Comparison of ENCODE assay signal across 11 cellular contexts in the genomic region with DNA sequence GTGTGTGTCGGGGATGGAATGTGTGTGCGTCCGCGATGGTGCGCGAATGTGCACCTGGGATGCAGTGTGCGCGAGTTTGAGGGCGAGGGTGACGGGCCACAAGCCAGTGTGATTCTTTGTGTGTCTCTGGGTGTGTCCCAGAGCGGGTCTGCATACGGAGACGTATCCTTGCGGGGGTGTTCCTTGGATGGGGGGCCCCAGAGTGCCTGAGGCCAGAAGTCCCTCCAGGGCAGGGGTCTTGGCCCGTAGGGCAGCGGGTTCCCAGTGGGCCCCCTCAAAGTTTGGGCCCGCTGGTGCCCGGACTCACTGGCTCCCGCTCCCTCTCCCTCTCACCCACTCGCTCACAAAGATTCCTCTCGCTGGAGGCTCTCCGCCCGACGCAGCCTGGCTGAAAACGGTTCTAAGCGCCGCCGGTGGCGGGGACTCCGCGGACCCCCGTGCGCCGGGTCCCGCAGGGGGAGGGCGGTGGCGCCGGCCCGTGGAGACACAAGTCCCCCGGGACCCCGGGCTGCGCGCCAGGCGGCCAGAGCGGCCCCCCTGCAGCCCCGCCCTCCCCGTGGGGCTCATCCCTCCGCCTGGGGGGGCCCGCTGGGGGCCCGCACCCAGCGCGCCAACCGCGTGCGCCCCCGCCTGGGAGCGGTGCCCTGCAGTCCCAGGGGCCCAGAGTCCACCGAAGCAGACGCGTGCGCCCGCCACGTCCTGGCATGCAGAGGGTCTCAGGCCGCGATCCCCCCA. TPM values are rescaled to one million over a fixed set of nuclear protein-coding genes. Genes with fewer than 3 reads are reported as not detected.
DNase-seq lines count a peak whose midpoint lies in the region; ATAC-seq and TF ChIP-seq lines count a peak whose summit lies in the region.
"Had no signal": no experiment of that assay in that cellular context is flagged by ENCODE, and none has a peak within 500 bp of the region (broad histone marks: within the 10 kb centered on the region; RNA-seq: fewer than 3 reads in every experiment).

No MANE protein-coding gene starts in this region.

- H3K27me3 Mint-ChIP-seq in activated CD8-positive, alpha-beta memory T cell treated with anti-CD3 and anti-CD28 coated beads, Interleukin-2, amount 10 ng/mL, durations not matched to agents 7 days and 5 days: peaks cover 74% of the 10 kb centered on the region
- peaks cover 51% of the 10 kb centered on the region for H3K27me3 Mint-ChIP-seq in activated B cell treated with CpG ODN at 0.5 μM for 24 hours

- H3K27ac ChIP-seq in testis: no peak overlapping the region

- TF ChIP-seq POLR2A in testis (IDR thresholded peaks at IDR 0.05): no peak

- H3K36me3 ChIP-seq in iPS-15b (ENCODE audit: control insufficient read depth, insufficient read depth, low read length) (no peaks in the 10 kb centered on the region), testis (ENCODE audit: low read depth, missing control alignments) (no peaks in the 10 kb centered on the region)

- TF ChIP-seq CTCF in activated B cell treated with CpG ODN at 0.5 μM for 24 hours (IDR thresholded peaks at IDR 0.05): no peak
- no peak for TF ChIP-seq CTCF in testis (IDR thresholded peaks at IDR 0.05)
- no peak for TF ChIP-seq CTCF in foreskin fibroblast (IDR thresholded peaks at IDR 0.05; ENCODE audit: low read depth, low read length)

- H3K4me3 Mint-ChIP-seq in activated CD8-positive, alpha-beta memory T cell treated with anti-CD3 and anti-CD28 coated beads, Interleukin-2, amount 10 ng/mL, durations not matched to agents 7 days and 5 days: no peak overlapping the region
- peak overlapping the region; percentile 52 for H3K4me3 Mint-ChIP-seq in activated B cell treated with CpG ODN at 0.5 μM for 24 hours

- WGBS in testis, 2 donors: 2 to 5% methylated on average over 10 to 36 of the region's 65 CpGs

- ATAC-seq in activated CD8-positive, alpha-beta memory T cell treated with anti-CD3 and anti-CD28 coated beads, Interleukin-2, amount 10 ng/mL, durations not matched to agents 7 days and 5 days: no peak
- ATAC-seq in activated B cell treated with CpG ODN at 0.5 μM for 24 hours (ENCODE audit: low read depth) (no peak), GM21423 (IDR thresholded peaks at IDR 0.05; ENCODE audit: unreplicated experiment) (no peak), GM19035 (IDR thresholded peaks at IDR 0.05; ENCODE audit: unreplicated experiment) (no peak)

- peaks cover 80% of the 10 kb centered on the region for H3K27me3 ChIP-seq in iPS-15b (ENCODE audit: control insufficient read depth, insufficient read depth, low read length)
- H3K27me3 ChIP-seq in testis: no peaks in the 10 kb centered on the region

- no peaks in the 10 kb centered on the region for H3K4me1 Mint-ChIP-seq in activated CD8-positive, alpha-beta memory T cell treated with anti-CD3 and anti-CD28 coated beads, Interleukin-2, amount 10 ng/mL, durations not matched to agents 7 days and 5 days
- H3K4me1 Mint-ChIP-seq in activated B cell treated with CpG ODN at 0.5 μM for 24 hours: peaks cover 22% of the 10 kb centered on the region

- CTCF ChIA-PET in activated CD8-positive, alpha-beta memory T cell treated with anti-CD3 and anti-CD28 coated beads, Interleukin-2, amount 10 ng/mL, durations not matched to agents 7 days and 5 days (lab: Charles Lee): interaction anchor here (1.4 kb wide), 1 partner anchor 12 kb away, joined by 4 read pairs; no protein-coding TSS in a partner anchor
- CTCF ChIA-PET in activated B cell treated with CpG ODN at 0.5 μM for 24 hours (lab: Charles Lee): no interaction called here

- H3K4me1 ChIP-seq in iPS-15b (ENCODE audit: control insufficient read depth, insufficient read depth, low read length) (peaks cover 28% of the 10 kb centered on the region), testis (peaks cover 9% of the 10 kb centered on the region)

- POLR2A ChIA-PET in activated B cell treated with CpG ODN at 0.5 μM for 24 hours (lab: Charles Lee): interaction anchor here (0.6 kb wide), 1 partner anchor 20 kb away, joined by 4 read pairs; no protein-coding TSS in a partner anchor

- H3K36me3 Mint-ChIP-seq in activated CD8-positive, alpha-beta memory T cell treated with anti-CD3 and anti-CD28 coated beads, Interleukin-2, amount 10 ng/mL, durations not matched to agents 7 days and 5 days: no peaks in the 10 kb centered on the region
- no peaks in the 10 kb centered on the region for H3K36me3 Mint-ChIP-seq in activated B cell treated with CpG ODN at 0.5 μM for 24 hours (ENCODE audit: low read depth)

- H3K9me3 Mint-ChIP-seq in activated CD8-positive, alpha-beta memory T cell treated with anti-CD3 and anti-CD28 coated beads, Interleukin-2, amount 10 ng/mL, durations not matched to agents 7 days and 5 days (ENCODE audit: low read depth): no peaks in the 10 kb centered on the region
- H3K9me3 Mint-ChIP-seq in activated B cell treated with CpG ODN at 0.5 μM for 24 hours: no peaks in the 10 kb centered on the region

- peak; percentile 53 for DNase-seq in activated CD8-positive, alpha-beta memory T cell treated with anti-CD3 and anti-CD28 coated beads, Interleukin-2, amount 50 U/mL, for 48 hours
- no peak for DNase-seq in activated CD8-positive, alpha-beta memory T cell treated with anti-CD3 and anti-CD28 coated beads, Interleukin-2, amount 10 ng/mL, durations not matched to agents 7 days and 5 days
- DNase-seq in activated B cell treated with CpG ODN at 0.5 μM for 24 hours: no peak
- no peak for DNase-seq in testis
- DNase-seq in foreskin fibroblast: no peak
- DNase-seq: activated CD4-positive, alpha-beta T cell treated with anti-CD3 and anti-CD28 coated beads for 1 hour; midbrain; trophoblast cell had no signal

- H3K4me3 ChIP-seq in iPS-15b (ENCODE audit: low read depth, low read length) (peak overlapping the region; percentile 37), testis (peak overlapping the region; percentile 6 to 36), foreskin fibroblast (ENCODE audit: low read depth in 1 of 2, low read length in 2 of 2) (peak overlapping the region in 1 of 2 donors; percentile 20)

- H3K27ac Mint-ChIP-seq in activated CD8-positive, alpha-beta memory T cell treated with anti-CD3 and anti-CD28 coated beads, Interleukin-2, amount 10 ng/mL, durations not matched to agents 7 days and 5 days: no peak overlapping the region
- no peak overlapping the region for H3K27ac Mint-ChIP-seq in activated B cell treated with CpG ODN at 0.5 μM for 24 hours

- intact Hi-C loops in activated B cell treated with CpG ODN at 0.5 μM for 24 hours (cut with micrococcal nuclease) (no loop called here), testis (cut with DNase I; ENCODE audit: low total_unique reads) (no loop called here)

- H3K9me3 ChIP-seq in iPS-15b (ENCODE audit: control insufficient read depth, insufficient read depth, low read length): no peaks in the 10 kb centered on the region
- no peaks in the 10 kb centered on the region for H3K9me3 ChIP-seq in testis

- no peak overlapping the region for H3K9ac ChIP-seq in iPS-15b (ENCODE audit: low read depth, low read length)

RNA-seq across cellular contexts. Expression of gene CRLF1, which starts 0.9 kb away (rescaled TPM):
- not detected for total RNA-seq in activated CD8-positive, alpha-beta memory T cell treated with anti-CD3 and anti-CD28 coated beads, Interleukin-2, amount 10 ng/mL, durations not matched to agents 7 days and 5 days
- total RNA-seq in activated B cell treated with CpG ODN at 0.5 μM for 24 hours: not detected in 2 replicates
- 1 to 10 TPM; 4.3 to 5.3 TPM for total RNA-seq in testis
- polyA plus RNA-seq in testis (ENCODE audit: insufficient read depth, low read depth, low replicate concordance): 8.7 TPM

RNA-seq across cellular contexts. Expression of gene TMEM59L, which starts 7.0 kb away (rescaled TPM):
- not detected for total RNA-seq in activated CD8-positive, alpha-beta memory T cell treated with anti-CD3 and anti-CD28 coated beads, Interleukin-2, amount 10 ng/mL, durations not matched to agents 7 days and 5 days
- total RNA-seq in activated B cell treated with CpG ODN at 0.5 μM for 24 hours (0.64 TPM in 1 of 2 replicates, not detected in the other), testis (1 to 10 TPM; 4.3 to 7.0 TPM)
- 4.5 TPM for polyA plus RNA-seq in testis (ENCODE audit: insufficient read depth, low read depth, low replicate concordance)

RNA-seq across cellular contexts. Expression of gene REX1BD, which starts 17.1 kb away (rescaled TPM):
- 100 to 1,000 TPM in 1 of 2 experiments, 10 to 100 TPM in 1; 88.9 to 102 TPM for total RNA-seq in activated CD8-positive, alpha-beta memory T cell treated with anti-CD3 and anti-CD28 coated beads, Interleukin-2, amount 10 ng/mL, durations not matched to agents 7 days and 5 days
- total RNA-seq in activated B cell treated with CpG ODN at 0.5 μM for 24 hours: 83.7 and 85.9 TPM in 2 replicates
- 10 to 100 TPM; 44.3 to 58.7 TPM for total RNA-seq in testis
- 14.5 TPM for polyA plus RNA-seq in testis (ENCODE audit: insufficient read depth, low read depth, low replicate concordance)

RNA-seq across cellular contexts. Expression of gene KLHL26, which starts 31.1 kb away (rescaled TPM):
- 10 to 100 TPM; 12.8 to 15.8 TPM for total RNA-seq in activated CD8-positive, alpha-beta memory T cell treated with anti-CD3 and anti-CD28 coated beads, Interleukin-2, amount 10 ng/mL, durations not matched to agents 7 days and 5 days
- total RNA-seq in activated B cell treated with CpG ODN at 0.5 μM for 24 hours (10.9 and 11.3 TPM in 2 replicates), testis (10 to 100 TPM; 16.5 to 32.3 TPM)
- polyA plus RNA-seq in testis (ENCODE audit: insufficient read depth, low read depth, low replicate concordance): 10.6 TPM

RNA-seq across cellular contexts. Expression of gene UBA52, which starts 34.1 kb away (rescaled TPM):
- total RNA-seq in activated CD8-positive, alpha-beta memory T cell treated with anti-CD3 and anti-CD28 coated beads, Interleukin-2, amount 10 ng/mL, durations not matched to agents 7 days and 5 days: 1,000 to 10,000 TPM; 1,256 to 1,325 TPM
- 1,962 and 2,164 TPM in 2 replicates for total RNA-seq in activated B cell treated with CpG ODN at 0.5 μM for 24 hours
- total RNA-seq in testis: 100 to 1,000 TPM; 475 to 508 TPM
- 1,038 TPM for polyA plus RNA-seq in testis (ENCODE audit: insufficient read depth, low read depth, low replicate concordance)
